1 cellular context compared by ENCODE assay signal in the genomic region with DNA sequence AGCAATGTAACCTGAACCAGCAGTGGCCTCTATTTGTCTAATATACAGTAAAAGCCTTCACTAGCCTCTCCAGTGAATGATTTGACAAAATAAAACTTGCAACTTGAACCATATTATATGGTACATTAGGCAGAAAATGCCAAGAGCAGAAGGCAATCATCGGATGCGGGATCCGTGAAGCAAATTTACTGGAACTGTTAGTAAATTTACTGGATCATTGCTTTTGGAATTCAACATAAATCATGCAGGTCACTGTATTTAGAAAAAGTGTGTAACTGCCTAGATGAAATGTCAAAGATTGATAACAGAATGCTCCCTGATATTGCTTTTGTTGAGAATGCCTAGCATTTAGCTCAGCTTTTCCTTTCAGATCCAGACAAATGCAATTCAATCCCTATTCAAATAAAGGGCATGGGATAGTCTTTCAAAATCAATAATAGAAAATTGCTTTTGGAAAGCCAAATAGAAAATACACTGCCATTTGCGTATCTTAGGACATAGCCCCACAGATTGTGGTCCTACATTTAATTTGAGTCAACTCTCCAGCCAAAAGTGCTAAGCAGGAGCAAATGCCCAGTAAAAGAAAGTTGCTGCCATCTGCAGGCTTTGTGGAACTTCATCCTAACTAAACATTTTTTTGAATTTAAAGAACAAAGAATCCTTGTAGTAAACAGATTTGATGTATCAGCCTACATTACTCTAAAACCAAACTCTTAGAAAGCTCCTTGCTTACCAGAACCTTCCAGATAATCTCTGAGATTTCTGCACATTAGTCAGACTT.
TF ChIP-seq lines count a peak whose summit lies in the region.

No MANE protein-coding gene starts in this region.

TF ChIP-seq in WTC11, 78 proteins besides CTCF, POLR2A, EP300 and RAD21 (continued from another document):
- TF ChIP-seq, protein P1, sequence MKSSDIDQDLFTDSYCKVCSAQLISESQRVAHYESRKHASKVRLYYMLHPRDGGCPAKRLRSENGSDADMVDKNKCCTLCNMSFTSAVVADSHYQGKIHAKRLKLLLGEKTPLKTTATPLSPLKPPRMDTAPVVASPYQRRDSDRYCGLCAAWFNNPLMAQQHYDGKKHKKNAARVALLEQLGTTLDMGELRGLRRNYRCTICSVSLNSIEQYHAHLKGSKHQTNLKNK (CRISPR knock-in tag; IDR thresholded peaks at IDR 0.05): no peak
- TF ChIP-seq, protein P2, sequence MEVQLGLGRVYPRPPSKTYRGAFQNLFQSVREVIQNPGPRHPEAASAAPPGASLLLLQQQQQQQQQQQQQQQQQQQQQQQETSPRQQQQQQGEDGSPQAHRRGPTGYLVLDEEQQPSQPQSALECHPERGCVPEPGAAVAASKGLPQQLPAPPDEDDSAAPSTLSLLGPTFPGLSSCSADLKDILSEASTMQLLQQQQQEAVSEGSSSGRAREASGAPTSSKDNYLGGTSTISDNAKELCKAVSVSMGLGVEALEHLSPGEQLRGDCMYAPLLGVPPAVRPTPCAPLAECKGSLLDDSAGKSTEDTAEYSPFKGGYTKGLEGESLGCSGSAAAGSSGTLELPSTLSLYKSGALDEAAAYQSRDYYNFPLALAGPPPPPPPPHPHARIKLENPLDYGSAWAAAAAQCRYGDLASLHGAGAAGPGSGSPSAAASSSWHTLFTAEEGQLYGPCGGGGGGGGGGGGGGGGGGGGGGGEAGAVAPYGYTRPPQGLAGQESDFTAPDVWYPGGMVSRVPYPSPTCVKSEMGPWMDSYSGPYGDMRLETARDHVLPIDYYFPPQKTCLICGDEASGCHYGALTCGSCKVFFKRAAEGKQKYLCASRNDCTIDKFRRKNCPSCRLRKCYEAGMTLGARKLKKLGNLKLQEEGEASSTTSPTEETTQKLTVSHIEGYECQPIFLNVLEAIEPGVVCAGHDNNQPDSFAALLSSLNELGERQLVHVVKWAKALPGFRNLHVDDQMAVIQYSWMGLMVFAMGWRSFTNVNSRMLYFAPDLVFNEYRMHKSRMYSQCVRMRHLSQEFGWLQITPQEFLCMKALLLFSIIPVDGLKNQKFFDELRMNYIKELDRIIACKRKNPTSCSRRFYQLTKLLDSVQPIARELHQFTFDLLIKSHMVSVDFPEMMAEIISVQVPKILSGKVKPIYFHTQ (CRISPR knock-in tag; IDR thresholded peaks at IDR 0.05): no peak
- TF ChIP-seq, protein P3, sequence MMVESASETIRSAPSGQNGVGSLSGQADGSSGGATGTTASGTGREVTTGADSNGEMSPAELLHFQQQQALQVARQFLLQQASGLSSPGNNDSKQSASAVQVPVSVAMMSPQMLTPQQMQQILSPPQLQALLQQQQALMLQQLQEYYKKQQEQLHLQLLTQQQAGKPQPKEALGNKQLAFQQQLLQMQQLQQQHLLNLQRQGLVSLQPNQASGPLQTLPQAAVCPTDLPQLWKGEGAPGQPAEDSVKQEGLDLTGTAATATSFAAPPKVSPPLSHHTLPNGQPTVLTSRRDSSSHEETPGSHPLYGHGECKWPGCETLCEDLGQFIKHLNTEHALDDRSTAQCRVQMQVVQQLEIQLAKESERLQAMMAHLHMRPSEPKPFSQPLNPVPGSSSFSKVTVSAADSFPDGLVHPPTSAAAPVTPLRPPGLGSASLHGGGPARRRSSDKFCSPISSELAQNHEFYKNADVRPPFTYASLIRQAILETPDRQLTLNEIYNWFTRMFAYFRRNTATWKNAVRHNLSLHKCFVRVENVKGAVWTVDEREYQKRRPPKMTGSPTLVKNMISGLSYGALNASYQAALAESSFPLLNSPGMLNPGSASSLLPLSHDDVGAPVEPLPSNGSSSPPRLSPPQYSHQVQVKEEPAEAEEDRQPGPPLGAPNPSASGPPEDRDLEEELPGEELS (CRISPR knock-in tag; IDR thresholded peaks at IDR 0.05): no peak
- no peak for TF ChIP-seq NFATC4 (CRISPR knock-in tag; IDR thresholded peaks at IDR 0.05)
